ENCODE assay signal across 8 cellular contexts in the genomic region with DNA sequence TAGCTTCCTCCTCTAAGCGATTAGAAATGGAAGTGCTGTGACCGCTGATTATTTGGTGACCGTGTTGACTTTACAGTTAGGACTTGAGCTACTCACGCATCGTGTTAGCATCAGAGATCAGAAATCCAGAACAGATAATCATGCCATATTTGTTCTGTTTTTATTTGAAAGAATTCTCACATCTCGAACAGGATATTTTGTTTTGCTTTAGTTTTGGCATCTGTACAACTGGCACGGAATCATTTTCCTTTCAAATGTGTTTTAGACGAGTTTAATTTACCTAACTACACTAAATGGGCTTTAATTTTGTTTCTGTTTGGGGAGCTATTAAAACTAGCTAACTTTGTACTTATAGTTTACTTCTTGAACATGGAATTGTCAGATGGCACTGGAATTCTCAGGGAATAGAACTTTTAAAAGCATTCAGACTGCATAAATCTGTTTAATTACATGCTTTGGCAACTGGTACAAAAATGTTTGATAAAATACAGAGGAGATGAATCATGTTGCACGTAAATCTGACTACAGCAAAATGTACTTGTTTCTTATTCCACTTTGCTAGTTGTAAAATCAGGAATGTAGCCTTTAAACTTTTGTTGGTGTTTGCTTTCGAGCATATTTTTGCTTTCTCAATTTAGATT. TPM values are rescaled to one million over a fixed set of nuclear protein-coding genes. Genes with fewer than 3 reads are reported as not detected.
A peak's percentile ranks its signal among the peaks of the same experiment; 100 is the strongest.
DNase-seq lines count a peak whose midpoint lies in the region; ATAC-seq, FAIRE-seq and TF ChIP-seq lines count a peak whose summit lies in the region.

No MANE protein-coding gene starts in this region.

- no peak for TF ChIP-seq EP300 in transverse colon (IDR thresholded peaks at IDR 0.05; ENCODE audit: low read depth)

- H3K4me3 ChIP-seq in astrocyte (ENCODE audit: insufficient read depth, low read depth, low read length) (peak overlapping the region; percentile 85), transverse colon (peak overlapping the region; percentile 78 to 93 (median 90))

- TF ChIP-seq CTCF in HFFc6 (IDR thresholded peaks at IDR 0.05): no peak
- TF ChIP-seq CTCF in astrocyte (IDR thresholded peaks at IDR 0.05; ENCODE audit: insufficient read depth, low read depth, low read length): no peak
- no peak for TF ChIP-seq CTCF in transverse colon (IDR thresholded peaks at IDR 0.05)

- peak overlapping the region; percentile 89 for H3K4me2 ChIP-seq in astrocyte (ENCODE audit: low read length)

- peaks cover 61% of the 10 kb centered on the region for H3K79me2 ChIP-seq in astrocyte (ENCODE audit: insufficient read depth, low read length)

- H3K4me1 ChIP-seq in astrocyte (ENCODE audit: insufficient read depth, low read length): peaks cover 19% of the 10 kb centered on the region
- peaks cover 0 to 57% (median 39%) of the 10 kb centered on the region in 4 donors for H3K4me1 ChIP-seq in transverse colon

- FAIRE-seq in astrocyte (lab: Jason Lieb, UNC): peak; percentile 20

- H3K9me3 Mint-ChIP-seq in HFFc6 (no peaks in the 10 kb centered on the region), astrocyte (ENCODE audit: unreplicated experiment) (no peaks in the 10 kb centered on the region)

- H3K27ac Mint-ChIP-seq in HFFc6: peak overlapping the region; percentile 97
- peak overlapping the region; percentile 94 for H3K27ac Mint-ChIP-seq in astrocyte (ENCODE audit: unreplicated experiment)

- 7 to 12% methylated on average over 5 to 10 of the region's 10 CpGs for WGBS in transverse colon (ENCODE audit: low coverage in 1 of 2), 2 donors

- H3K36me3 ChIP-seq in astrocyte (ENCODE audit: insufficient read depth, low read length) (peaks cover 15% of the 10 kb centered on the region), transverse colon (no peaks in the 10 kb centered on the region)

- H3K9me3 ChIP-seq in astrocyte (ENCODE audit: insufficient read depth, low read depth, low read length): no peaks in the 10 kb centered on the region
- no peaks in the 10 kb centered on the region for H3K9me3 ChIP-seq in transverse colon

- in situ Hi-C loops in transverse colon (cut with MboI; ENCODE audit: low pct_ligation_motif_present in 1 of 4, low pct_unique_long_range_greater_than_20kb in 1 of 4, low sequenced_read_pairs in 3 of 4): no loop called here

- peak; percentile 18 for DNase-seq in AG08395 (ENCODE audit: low spot score)
- DNase-seq in HFFc6: peak; percentile 59
- DNase-seq in astrocyte (ENCODE audit: low read depth): peak; percentile 60
- DNase-seq in left kidney (ENCODE audit: low read depth, low spot score): peak; percentile 13
- DNase-seq in transverse colon: no peak
- DNase-seq in ecto neural progenitor cell (ENCODE audit: low spot score): no peak
- no peak for DNase-seq in NCI-H526 (lab: John Stamatoyannopoulos, UW)

- H3K27ac ChIP-seq in astrocyte (ENCODE audit: low read depth, low read length) (peak overlapping the region; percentile 95), transverse colon (peak overlapping the region; percentile 98 to 99 (median 98))

- H4K20me1 ChIP-seq in astrocyte (ENCODE audit: insufficient read depth, low read length): peaks cover 21% of the 10 kb centered on the region

- H3K36me3 Mint-ChIP-seq in HFFc6 (ENCODE audit: low read depth): peaks cover 38% of the 10 kb centered on the region
- peaks cover 16% of the 10 kb centered on the region for H3K36me3 Mint-ChIP-seq in astrocyte (ENCODE audit: low read depth, unreplicated experiment)

- peak overlapping the region; percentile 74 for H2AFZ ChIP-seq in astrocyte (ENCODE audit: low read depth, low read length)

- no peaks in the 10 kb centered on the region for H3K27me3 Mint-ChIP-seq in HFFc6 (ENCODE audit: insufficient read depth)
- H3K27me3 Mint-ChIP-seq in astrocyte (ENCODE audit: low read depth, unreplicated experiment): no peaks in the 10 kb centered on the region

- H3K4me3 Mint-ChIP-seq in HFFc6 (peak overlapping the region; percentile 99), astrocyte (ENCODE audit: unreplicated experiment) (peak overlapping the region; percentile 99)

- ATAC-seq in HG03460 (IDR thresholded peaks at IDR 0.05; ENCODE audit: unreplicated experiment): no peak

- H3K27me3 ChIP-seq in astrocyte (ENCODE audit: insufficient read depth, low read length) (no peaks in the 10 kb centered on the region), transverse colon (no peaks in the 10 kb centered on the region)

- peaks cover 60% of the 10 kb centered on the region for H3K4me1 Mint-ChIP-seq in HFFc6 (ENCODE audit: low read depth)
- peaks cover 32% of the 10 kb centered on the region for H3K4me1 Mint-ChIP-seq in astrocyte (ENCODE audit: low read depth, unreplicated experiment)

- H3K9ac ChIP-seq in astrocyte (ENCODE audit: low read length): peak overlapping the region; percentile 99

- TF ChIP-seq POLR2A in transverse colon (IDR thresholded peaks at IDR 0.05): no peak

- intact Hi-C loops in transverse colon (cut with DNase I; ENCODE audit: low total_unique reads): no loop called here

RNA-seq across cellular contexts. Expression of a gene that starts 1.4 kb away (rescaled TPM):
- total RNA-seq in HFFc6 (2021; fragmentation: NEBNext Ultra II Directional; extraction: Animal tissue kit (Norgen Biotek cat#: 25700)): 100 to 1,000 TPM; 205 to 257 (median 235) TPM
- total RNA-seq in astrocyte (260 and 272 TPM in 2 replicates), transverse colon (100 to 1,000 TPM; 117 to 255 (median 212) TPM)

Comparison
In these comparisons a context has a peak if more than half of its experiments do, and no peak if none do; other contexts are left out.
1. DNase-seq: peak in AG08395 (single experiment), HFFc6 (single experiment), astrocyte (single experiment) and left kidney (single experiment); none in transverse colon (single experiment), ecto neural progenitor cell (single experiment) and NCI-H526 (0 of 2).